In the genomic region with DNA sequence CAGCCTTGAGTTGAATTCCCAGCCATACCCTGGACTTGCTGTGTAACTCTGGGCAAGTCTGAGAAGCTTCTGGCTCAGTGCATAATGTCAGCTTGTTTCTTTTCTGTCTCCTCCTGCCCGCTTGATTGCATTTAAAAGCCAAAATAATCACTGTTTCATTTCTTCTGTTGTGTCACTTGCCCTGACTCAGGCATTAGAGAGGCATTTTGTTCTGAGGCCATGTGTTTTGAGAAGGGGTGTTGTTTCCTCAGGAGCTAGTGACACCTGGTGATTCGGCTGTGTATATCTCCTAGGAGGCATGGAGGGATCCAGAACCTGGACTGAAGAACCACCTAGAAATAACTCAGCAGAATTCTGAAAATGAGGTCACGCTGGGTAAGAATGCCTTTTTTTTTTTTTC, we compare ENCODE assay signal across 1 cellular context.
TF ChIP-seq lines count a peak whose summit lies in the region.

No MANE protein-coding gene starts in this region.

TF ChIP-seq in H1, 55 proteins besides CTCF, POLR2A, EP300 and RAD21:
- TF ChIP-seq YY1 (IDR thresholded peaks at IDR 0.05; ENCODE audit: low read depth, low read length) (0 out of 2 replicates have a peak, but pooled peaks have one; percentile 13), KDM1A (IDR thresholded peaks at IDR 0.05; ENCODE audit: borderline replicate concordance, low read length) (no peak), SIN3A (conservative IDR thresholded peaks at IDR 0.05 in 1 of 2, IDR thresholded peaks at IDR 0.05 in 1 of 2; ENCODE audit: low read depth in 1 of 2, low read length in 2 of 2) (peak in 1 of 2 experiments; percentile 74; a peak in 2 of 4 replicates), TAF7 (optimal IDR thresholded peaks at IDR 0.05; ENCODE audit: borderline replicate concordance, low read depth, low read length) (no peak)
- TF ChIP-seq, protein P1, sequence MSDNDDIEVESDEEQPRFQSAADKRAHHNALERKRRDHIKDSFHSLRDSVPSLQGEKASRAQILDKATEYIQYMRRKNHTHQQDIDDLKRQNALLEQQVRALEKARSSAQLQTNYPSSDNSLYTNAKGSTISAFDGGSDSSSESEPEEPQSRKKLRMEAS (IDR thresholded peaks at IDR 0.05): peak; percentile 81
TF ChIP-seq in H1: peak in this region for 3.
